In genomic region chr1:87201768-87202167, GRCh38 we compare ENCODE assay signal across 1 cellular context.
TF ChIP-seq lines count a peak whose summit lies in the region.

No MANE protein-coding gene starts in this region.

TF ChIP-seq in GM23338, 12 proteins besides CTCF, POLR2A, EP300 and RAD21 (continued from another document):
- no peak for TF ChIP-seq ZNF462 (CRISPR knock-in tag; IDR thresholded peaks at IDR 0.05)
- no peak for TF ChIP-seq POLR2AphosphoS5 (IDR thresholded peaks at IDR 0.05; ENCODE audit: low read depth)
- no peak for TF ChIP-seq REST (IDR thresholded peaks at IDR 0.05; ENCODE audit: unreplicated experiment)
- no peak for TF ChIP-seq ZNF114 (CRISPR knock-in tag; IDR thresholded peaks at IDR 0.05)
- no peak for TF ChIP-seq STAT1 (IDR thresholded peaks at IDR 0.05; ENCODE audit: unreplicated experiment)
TF ChIP-seq in GM23338: peak in this region for 0.
